8 cellular contexts compared by ENCODE assay signal in genomic region chr2:60880988-60881932, GRCh38. TPM values are rescaled to one million over a fixed set of nuclear protein-coding genes. Genes with fewer than 3 reads are reported as not detected.
A peak's percentile ranks its signal among the peaks of the same experiment; 100 is the strongest.
DNase-seq lines count a peak whose midpoint lies in the region; ATAC-seq, FAIRE-seq and TF ChIP-seq lines count a peak whose summit lies in the region.

Gene REL, plus strand, starts transcription at chr2:60881574. Its CDS starts 267 bp downstream, at chr2:60881841.

- peaks cover 33% of the 10 kb centered on the region for H3K36me3 Mint-ChIP-seq in dendritic cell treated with granulocyte-macrophage colony-stimulating factor and Interleukin-4, amounts not matched to agents 40 ng/mL and 50 ng/mL, for 4 days (ENCODE audit: low read depth)

- no peaks in the 10 kb centered on the region for H3K9me3 ChIP-seq in HepG2 (ENCODE audit: low read length)

- H3K4me1 ChIP-seq in HepG2 (ENCODE audit: insufficient read depth, low read length): peaks cover 39% of the 10 kb centered on the region

- CTCF ChIA-PET in HepG2 (lab: Yijun Ruan, JAX; ENCODE audit: low intra/inter-chr PET ratio, low total read pairs): no interaction called here

- POLR2A ChIA-PET in HepG2 (lab: Yijun Ruan, JAX): interaction anchor here (1.1 kb wide), 1 partner anchor 64 kb away, joined by 3 read pairs; no protein-coding TSS in a partner anchor

- ATAC-seq in HG03457 (IDR thresholded peaks at IDR 0.05; ENCODE audit: unreplicated experiment) (peak; percentile 74), HepG2 (peak; percentile 93)

- no TSS peak for BruUV-seq in HepG2 (replicated peaks; lab: Mats Ljungman, UMichigan)

- H3K27ac Mint-ChIP-seq in dendritic cell treated with granulocyte-macrophage colony-stimulating factor and Interleukin-4, amounts not matched to agents 40 ng/mL and 50 ng/mL, for 4 days: peak within 1 kb of the TSS; percentile 99

- no peak within 1 kb of the TSS for H2AFZ ChIP-seq in HepG2 (ENCODE audit: low read length)

- peak within 1 kb of the TSS; percentile 88 for H3K9ac ChIP-seq in HepG2 (ENCODE audit: insufficient read depth, low read depth, low read length)

- H3K4me2 ChIP-seq in HepG2 (ENCODE audit: low read depth, low read length): peak within 1 kb of the TSS; percentile 73

- no peaks in the 10 kb centered on the region for H3K27me3 Mint-ChIP-seq in dendritic cell treated with granulocyte-macrophage colony-stimulating factor and Interleukin-4, amounts not matched to agents 40 ng/mL and 50 ng/mL, for 4 days

- no peaks in the 10 kb centered on the region for H3K36me3 ChIP-seq in HepG2 (replicated peaks in 1 of 2; ENCODE audit: control insufficient read depth in 1 of 2, insufficient read depth in 2 of 2, low read length in 2 of 2)

- no peaks in the 10 kb centered on the region; a peak in 1 of 5 replicates for H3K27me3 ChIP-seq in HepG2 (ENCODE audit: control insufficient read depth in 1 of 2, insufficient read depth in 2 of 2, low read length in 2 of 2)

- WGBS in HepG2 (ENCODE audit: low lambda C conversion rate): under 1% methylated on average over 40 of the region's 98 CpGs

- TF ChIP-seq POLR2A in HepG2 (IDR thresholded peaks at IDR 0.05; ENCODE audit: insufficient read depth in 1 of 2, low read depth in 2 of 2, low read length in 2 of 2): peak; percentile 61 to 84

- TF ChIP-seq RAD21 in HepG2 (CRISPR knock-in tag; IDR thresholded peaks at IDR 0.05): no peak

- H3K27ac ChIP-seq in C4-2B (peak within 1 kb of the TSS; percentile 88), HepG2 (ENCODE audit: extremely low read length, insufficient read depth, low read length) (peak within 1 kb of the TSS; percentile 93)

- DNase-seq in GM19240 (ENCODE audit: insufficient read length, low spot score) (peak; percentile 66), NCI-H69 (lab: John Stamatoyannopoulos, UW) (peak; percentile 87), HepG2 (ENCODE audit: low spot score) (peak; percentile 83)
- peak; percentile 80 to 82 for DNase-seq in activated CD4-positive, alpha-beta T cell treated with anti-CD3 and anti-CD28 coated beads, Interleukin-2, amount 50 U/mL, for 24 hours (ENCODE audit: low read depth in 1 of 2, low spot score in 1 of 2)
- DNase-seq in stimulated activated CD4-positive, alpha-beta T cell treated with anti-CD3 and anti-CD28 coated beads, Interleukin-2, amount 100 ng/mL, for 48 hours: peak; percentile 83 to 93

- peaks cover 42% of the 10 kb centered on the region for H3K79me2 ChIP-seq in HepG2 (ENCODE audit: insufficient read depth, low read length)

- intact Hi-C loops in dendritic cell treated with granulocyte-macrophage colony-stimulating factor and Interleukin-4, amounts not matched to agents 40 ng/mL and 50 ng/mL, for 4 days (cut with micrococcal nuclease): loop anchor here (1.0 to 5.0 kb wide), 3 partner anchors 64 to 116 kb away; no protein-coding TSS in a partner anchor
- intact Hi-C loops in HepG2 (cut with micrococcal nuclease; ENCODE audit: unreplicated experiment): loop anchor here (5.0 kb wide), 3 partner anchors 74 to 136 kb away; partner anchors contain the start of genes PEX13 and PUS10

- H3K9me3 Mint-ChIP-seq in dendritic cell treated with granulocyte-macrophage colony-stimulating factor and Interleukin-4, amounts not matched to agents 40 ng/mL and 50 ng/mL, for 4 days: no peaks in the 10 kb centered on the region

- in situ Hi-C loops in HepG2 (cut with HindIII; ENCODE audit: extremely low pct_ligation_motif_present, low pct_unique_long_range_greater_than_20kb): no loop called here

- peaks cover 22% of the 10 kb centered on the region for H3K4me1 Mint-ChIP-seq in dendritic cell treated with granulocyte-macrophage colony-stimulating factor and Interleukin-4, amounts not matched to agents 40 ng/mL and 50 ng/mL, for 4 days (ENCODE audit: low read depth)

- peak within 1 kb of the TSS; percentile 94 to 98 (median 98) for H3K4me3 ChIP-seq in HepG2 (replicated peaks in 1 of 3; ENCODE audit: insufficient read depth in 1 of 3, low read depth in 2 of 3, low read length in 3 of 3)

- peak within 1 kb of the TSS; percentile 99 for H3K4me3 Mint-ChIP-seq in dendritic cell treated with granulocyte-macrophage colony-stimulating factor and Interleukin-4, amounts not matched to agents 40 ng/mL and 50 ng/mL, for 4 days

- peaks cover 5% of the 10 kb centered on the region for H4K20me1 ChIP-seq in HepG2 (ENCODE audit: insufficient read depth, low read length)

- TF ChIP-seq CTCF in C4-2B (conservative IDR thresholded peaks at IDR 0.05) (no peak; the same call in 1 of the 2 replicates), HepG2 (CRISPR knock-in tag; IDR thresholded peaks at IDR 0.05) (peak; percentile 41)

- TF ChIP-seq EP300 in HepG2 (IDR thresholded peaks at IDR 0.05; ENCODE audit: low read depth in 2 of 2, low read length in 2 of 2): peak in 1 of 2 experiments; percentile 38; a peak in 1 of 4 replicates
- no peak; the same call in 1 of the 2 replicates for TF ChIP-seq EP300 in HepG2 (CRISPR knock-in tag; IDR thresholded peaks at IDR 0.05; ENCODE audit: borderline replicate concordance)

- FAIRE-seq in HepG2 (lab: Jason Lieb, UNC): no peak

TF ChIP-seq in HepG2, 621 proteins besides CTCF, POLR2A, EP300 and RAD21 (continues in another document):
- TF ChIP-seq TMF1 (CRISPR knock-in tag; IDR thresholded peaks at IDR 0.05; ENCODE audit: low read depth) (peak; percentile 93), ZNF577 (CRISPR knock-in tag; IDR thresholded peaks at IDR 0.05; ENCODE audit: borderline replicate concordance, low read depth) (no peak), ZNF800 (CRISPR knock-in tag; IDR thresholded peaks at IDR 0.05) (peak; percentile 93), NPAS2 (CRISPR knock-in tag; IDR thresholded peaks at IDR 0.05; ENCODE audit: borderline replicate concordance) (no peak), ZNF414 (CRISPR knock-in tag; IDR thresholded peaks at IDR 0.05) (no peak; the same call in 1 of the 2 replicates), SALL2 (CRISPR knock-in tag; IDR thresholded peaks at IDR 0.05) (peak; percentile 90), ZNF619 (CRISPR knock-in tag; IDR thresholded peaks at IDR 0.05) (peak; percentile 84; the same call in 1 of the 2 replicates), ZNF790 (CRISPR knock-in tag; IDR thresholded peaks at IDR 0.05; ENCODE audit: borderline replicate concordance) (no peak; the same call in 1 of the 2 replicates)

RNA-seq across cellular contexts. Expression of gene REL, which starts in this region (rescaled TPM):
- 7.0 and 9.7 TPM in 2 replicates for total RNA-seq in HepG2 (2016; rRNA removed; fragmentation: Illumina TruSeq; extraction: Trizol)
- 4.0 and 4.1 TPM in 2 replicates for total RNA-seq in HepG2 (2016; cell fraction: cytosol; rRNA removed; fragmentation: Illumina TruSeq; extraction: Trizol; ENCODE audit: low read depth)
- total RNA-seq in HepG2 (2016; cell fraction: insoluble cytoplasmic fraction; rRNA removed; fragmentation: Illumina TruSeq; extraction: Trizol): 6.0 and 9.9 TPM in 2 replicates
- total RNA-seq in HepG2 (2016; cell fraction: membrane; rRNA removed; fragmentation: Illumina TruSeq; extraction: Trizol): 4.8 and 5.3 TPM in 2 replicates
- total RNA-seq in HepG2 (2016; cell fraction: nucleus; rRNA removed; fragmentation: Illumina TruSeq; extraction: Trizol): 10.1 and 10.2 TPM in 2 replicates
- 3.0 and 3.7 TPM in 2 replicates for polyA plus RNA-seq in HepG2 (2011; rRNA removed)
- polyA plus RNA-seq in HepG2 (2011; cell fraction: cytosol; rRNA removed): 1.8 and 2.5 TPM in 2 replicates
- 2.2 and 3.7 TPM in 2 replicates for polyA plus RNA-seq in HepG2 (2011; cell fraction: nucleus; rRNA removed)
- 3.0 and 4.4 TPM in 2 replicates for polyA plus RNA-seq in HepG2 (2012)
- 0.14 and 0.18 TPM in 2 replicates for polyA plus RNA-seq in HepG2 (2016; cell fraction: cytosol; fragmentation: Illumina TruSeq; extraction: Trizol; ENCODE audit: low read depth)
- polyA plus RNA-seq in HepG2 (2016; cell fraction: insoluble cytoplasmic fraction; fragmentation: Illumina TruSeq; extraction: Trizol; ENCODE audit: low read depth): 3.3 and 4.0 TPM in 2 replicates
- polyA plus RNA-seq in HepG2 (2016; cell fraction: membrane; fragmentation: Illumina TruSeq; extraction: Trizol; ENCODE audit: low read depth): 0.37 and 0.39 TPM in 2 replicates
- polyA plus RNA-seq in HepG2 (2016; cell fraction: nucleus; fragmentation: Illumina TruSeq; extraction: Trizol; ENCODE audit: insufficient read depth, low read depth): 4.8 and 5.2 TPM in 2 replicates
- polyA minus RNA-seq in HepG2 (2011; rRNA and poly(A)+ RNA removed; ENCODE audit: low replicate concordance): 5.6 and 13.3 TPM in 2 replicates
- 5.3 and 6.4 TPM in 2 replicates for polyA minus RNA-seq in HepG2 (2011; cell fraction: cytosol; rRNA and poly(A)+ RNA removed)
- polyA minus RNA-seq in HepG2 (2011; cell fraction: nucleus; rRNA and poly(A)+ RNA removed): 15.6 and 15.7 TPM in 2 replicates

Comparison
In these comparisons a context has a peak if more than half of its experiments do, and no peak if none do; other contexts are left out.
1. Peak in every context shown above with its lines: DNase-seq, ATAC-seq, H3K4me3 ChIP-seq and H3K27ac ChIP-seq.